In genomic region chr20:17662333-17663039, GRCh38 we compare ENCODE assay signal across 10 cellular contexts. TPM values are rescaled to one million over a fixed set of nuclear protein-coding genes. Genes with fewer than 3 reads are reported as not detected.
DNase-seq lines count a peak whose midpoint lies in the region; ATAC-seq and TF ChIP-seq lines count a peak whose summit lies in the region.
"Had no signal": no experiment of that assay in that cellular context is flagged by ENCODE, and none has a peak within 500 bp of the region (broad histone marks: within the 10 kb centered on the region; RNA-seq: fewer than 3 reads in every experiment).

No MANE protein-coding gene starts in this region.

- H3K4me3 Mint-ChIP-seq in endodermal cell (no peak overlapping the region), osteocyte (ENCODE audit: unreplicated experiment) (no peak overlapping the region)
- H3K4me3 Mint-ChIP-seq: central memory CD8-positive, alpha-beta T cell had no signal

- 93 to 94% methylated on average over 8 to 10 of the region's 10 CpGs for WGBS in endodermal cell (ENCODE audit: insufficient coverage in 1 of 2, insufficient read length in 1 of 2), 2 experiments

- H3K27me3 ChIP-seq in endodermal cell (ENCODE audit: control insufficient read depth, insufficient read depth, low read length, poor library complexity, severe bottlenecking) = no peaks in the 10 kb centered on the region

- no peak for TF ChIP-seq CTCF in AG10803 (conservative IDR thresholded peaks at IDR 0.05; ENCODE audit: low read length)
- TF ChIP-seq CTCF in endodermal cell (conservative IDR thresholded peaks at IDR 0.05) = no peak
- no peak for TF ChIP-seq CTCF in osteocyte (IDR thresholded peaks at IDR 0.05)
- TF ChIP-seq CTCF in GM20000 (IDR thresholded peaks at IDR 0.05; ENCODE audit: extremely low read depth, missing control alignments) = no peak
- no peak for TF ChIP-seq CTCF in GM13977 (IDR thresholded peaks at IDR 0.05; ENCODE audit: extremely low read depth, insufficient read depth, missing control alignments)

- H3K27ac Mint-ChIP-seq in endodermal cell (peak overlapping the region; percentile 3), osteocyte (ENCODE audit: unreplicated experiment) (peak overlapping the region; percentile 85)

- DNase-seq in AG10803 (ENCODE audit: low read depth) (peak; percentile 95), endodermal cell (no peak), osteocyte (ENCODE audit: extremely low spot score, unreplicated experiment) (no peak), DMS 273 treated with DMSO at 0.1 percent for 48 hours (lab: John Stamatoyannopoulos, UW) (no peak), GM20000 (ENCODE audit: low spot score) (no peak), GM13977 (ENCODE audit: low spot score) (no peak)

- H3K36me3 Mint-ChIP-seq in endodermal cell (ENCODE audit: low read depth) = peaks cover 34% of the 10 kb centered on the region
- peaks cover 25% of the 10 kb centered on the region for H3K36me3 Mint-ChIP-seq in osteocyte (ENCODE audit: unreplicated experiment)

- H3K4me3 ChIP-seq in AG10803 (ENCODE audit: low read length) (no peak overlapping the region), endodermal cell (ENCODE audit: low read length) (no peak overlapping the region)

- H3K36me3 ChIP-seq in endodermal cell (ENCODE audit: control insufficient read depth, insufficient read depth, low read length) = peaks cover 44% of the 10 kb centered on the region

- peak; percentile 71 for ATAC-seq in HG03432 (IDR thresholded peaks at IDR 0.05; ENCODE audit: unreplicated experiment)
- ATAC-seq in GM21786 (IDR thresholded peaks at IDR 0.05; ENCODE audit: unreplicated experiment) = no peak

- H3K9me3 ChIP-seq in endodermal cell (ENCODE audit: control insufficient read depth, low read length) = peaks cover 19% of the 10 kb centered on the region

- in situ Hi-C loops in GM13977 (cut with MboI; ENCODE audit: low pct_unique_long_range_greater_than_20kb, low sequenced_read_pairs, unreplicated experiment) = no loop called here

- H3K4me1 ChIP-seq in endodermal cell (ENCODE audit: control insufficient read depth, insufficient read depth, low read length) = no peaks in the 10 kb centered on the region

- H3K27ac ChIP-seq in endodermal cell (ENCODE audit: low read depth, low read length) = no peak overlapping the region

- peaks cover 33% of the 10 kb centered on the region for H3K4me1 Mint-ChIP-seq in endodermal cell
- H3K4me1 Mint-ChIP-seq in osteocyte (ENCODE audit: unreplicated experiment) = peaks cover 77% of the 10 kb centered on the region

- no peak overlapping the region for H3K9ac ChIP-seq in endodermal cell (ENCODE audit: extremely low read depth, low read length, poor library complexity, severe bottlenecking)

- H3K27me3 Mint-ChIP-seq in endodermal cell (ENCODE audit: insufficient read depth) = no peaks in the 10 kb centered on the region
- no peaks in the 10 kb centered on the region for H3K27me3 Mint-ChIP-seq in osteocyte (ENCODE audit: unreplicated experiment)
- H3K27me3 Mint-ChIP-seq: central memory CD8-positive, alpha-beta T cell had no signal

- peaks cover 20% of the 10 kb centered on the region for H3K9me3 Mint-ChIP-seq in endodermal cell
- no peaks in the 10 kb centered on the region for H3K9me3 Mint-ChIP-seq in osteocyte (ENCODE audit: unreplicated experiment)
- H3K9me3 Mint-ChIP-seq: central memory CD8-positive, alpha-beta T cell had no signal

RNA-seq across cellular contexts. Expression of gene RRBP1, which starts 19.6 kb away (rescaled TPM):
- total RNA-seq in endodermal cell (100 to 1,000 TPM; 191 to 212 TPM), osteocyte (307 and 312 TPM in 2 replicates)
- 54.2 TPM for polyA plus RNA-seq in endodermal cell (2013, experiment 1 of 2)
- 58.4 TPM for polyA plus RNA-seq in endodermal cell (2013, experiment 2 of 2)

RNA-seq across cellular contexts. Expression of gene BANF2, which starts 37.3 kb away (rescaled TPM):
- total RNA-seq in endodermal cell (not detected), osteocyte (not detected in 2 replicates)
- polyA plus RNA-seq in endodermal cell (2013, experiment 1 of 2) = not detected
- polyA plus RNA-seq in endodermal cell (2013, experiment 2 of 2) = not detected
- total RNA-seq: subcutaneous adipose tissue had no signal
